8 cellular contexts compared by ENCODE assay signal in genomic region chr2:158968396-158969161, GRCh38.
A peak's percentile ranks its signal among the peaks of the same experiment; 100 is the strongest.
DNase-seq lines count a peak whose midpoint lies in the region; ATAC-seq lines count a peak whose summit lies in the region.

TSS of gene TANC1 (plus strand) at chr2:158968640. CDS start at chr2:159065911, 97,271 bp downstream.

- ATAC-seq in GM19025 (IDR thresholded peaks at IDR 0.05; ENCODE audit: low read depth, unreplicated experiment) (peak; percentile 88), HG03139 (IDR thresholded peaks at IDR 0.05; ENCODE audit: unreplicated experiment) (peak; percentile 91)

- DNase-seq in AG20443 (ENCODE audit: low spot score) (peak; percentile 97), NCI-H226 (peak; percentile 95), dedifferentiated amniotic fluid mesenchymal stem cell (ENCODE audit: extremely low spot score) (peak; percentile 93), left kidney (ENCODE audit: low read depth, low spot score) (peak; percentile 98)
- DNase-seq in activated CD4-positive, alpha-beta T cell treated with anti-CD3 and anti-CD28 coated beads for 24 hours (ENCODE audit: low read depth in 2 of 2) = peak; percentile 36 to 71
- peak; percentile 5 to 47 for DNase-seq in stimulated activated CD4-positive, alpha-beta T cell treated with anti-CD3 and anti-CD28 coated beads, Interleukin-1b, Interleukin-23, amount 100 ng/mL, for 4 hours (ENCODE audit: low read depth in 2 of 2)

Comparison
In these comparisons a context has a peak if more than half of its experiments do, and no peak if none do; other contexts are left out.
1. Peak in every context shown above with its lines: DNase-seq and ATAC-seq.
2. DNase-seq: peak in every context shown above with its lines; median percentile 98 in left kidney; 97 in AG20443; 95 in NCI-H226; 93 in dedifferentiated amniotic fluid mesenchymal stem cell; 54 in activated CD4-positive, alpha-beta T cell treated with anti-CD3 and anti-CD28 coated beads for 24 hours; 26 in stimulated activated CD4-positive, alpha-beta T cell treated with anti-CD3 and anti-CD28 coated beads, Interleukin-1b, Interleukin-23, amount 100 ng/mL, for 4 hours.